Comparison of ENCODE assay signal across 14 cellular contexts in the genomic region with DNA sequence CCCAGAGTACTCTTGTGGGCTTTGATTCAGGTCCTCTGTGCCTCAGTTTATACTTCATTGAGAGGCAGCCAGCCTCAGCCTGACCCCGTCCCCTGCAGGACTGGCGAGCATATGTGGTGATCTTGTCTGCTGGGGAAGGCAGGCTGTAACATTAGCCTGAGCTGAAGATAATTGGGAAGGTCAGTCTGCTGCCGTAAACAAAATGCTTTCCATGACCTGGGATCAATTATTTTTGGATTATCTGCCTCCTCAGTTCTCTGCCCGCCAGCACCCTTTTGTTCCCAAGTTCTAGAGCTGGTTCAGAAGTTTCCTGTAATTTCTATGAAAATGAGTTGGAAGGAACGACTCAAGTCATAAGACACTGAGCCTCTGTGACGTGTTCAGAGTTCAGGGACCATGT. TPM values are rescaled to one million over a fixed set of nuclear protein-coding genes. Genes with fewer than 3 reads are reported as not detected.
DNase-seq lines count a peak whose midpoint lies in the region; ATAC-seq and TF ChIP-seq lines count a peak whose summit lies in the region.
"Had no signal": no experiment of that assay in that cellular context is flagged by ENCODE, and none has a peak within 500 bp of the region (broad histone marks: within the 10 kb centered on the region; RNA-seq: fewer than 3 reads in every experiment).

No MANE protein-coding gene starts in this region.

- no peaks in the 10 kb centered on the region for H3K9me3 Mint-ChIP-seq in activated naive CD4-positive, alpha-beta T cell treated with anti-CD3 and anti-CD28 coated beads, Interleukin-2, amount 50 U/mL, for 24 hours
- H3K9me3 Mint-ChIP-seq in activated CD4-positive, alpha-beta memory T cell treated with anti-CD3 and anti-CD28 coated beads for 36 hours, result no peaks in the 10 kb centered on the region
- H3K9me3 Mint-ChIP-seq in memory B cell (no peaks in the 10 kb centered on the region), type B pancreatic cell (no peaks in the 10 kb centered on the region)

- H3K4me1 Mint-ChIP-seq in activated naive CD4-positive, alpha-beta T cell treated with anti-CD3 and anti-CD28 coated beads, Interleukin-2, amount 50 U/mL, for 24 hours, result peaks cover 67% of the 10 kb centered on the region
- peaks cover 61% of the 10 kb centered on the region for H3K4me1 Mint-ChIP-seq in activated CD4-positive, alpha-beta memory T cell treated with anti-CD3 and anti-CD28 coated beads for 36 hours (ENCODE audit: low read depth)
- H3K4me1 Mint-ChIP-seq in memory B cell (peaks cover 41% of the 10 kb centered on the region), type B pancreatic cell (ENCODE audit: unreplicated experiment) (peaks cover 37% of the 10 kb centered on the region)

- peak overlapping the region; percentile 98 for H3K27ac Mint-ChIP-seq in activated naive CD4-positive, alpha-beta T cell treated with anti-CD3 and anti-CD28 coated beads, Interleukin-2, amount 50 U/mL, for 24 hours
- H3K27ac Mint-ChIP-seq in activated CD4-positive, alpha-beta memory T cell treated with anti-CD3 and anti-CD28 coated beads for 36 hours, result peak overlapping the region; percentile 99
- peak overlapping the region; percentile 75 for H3K27ac Mint-ChIP-seq in memory B cell
- H3K27ac Mint-ChIP-seq in type B pancreatic cell, result peak overlapping the region; percentile 44

- intact Hi-C loops in activated CD4-positive, alpha-beta memory T cell treated with anti-CD3 and anti-CD28 coated beads for 36 hours (cut with micrococcal nuclease), result no loop called here

- H3K27me3 Mint-ChIP-seq in activated naive CD4-positive, alpha-beta T cell treated with anti-CD3 and anti-CD28 coated beads, Interleukin-2, amount 50 U/mL, for 24 hours, result no peaks in the 10 kb centered on the region
- H3K27me3 Mint-ChIP-seq in activated CD4-positive, alpha-beta memory T cell treated with anti-CD3 and anti-CD28 coated beads for 36 hours, result no peaks in the 10 kb centered on the region
- H3K27me3 Mint-ChIP-seq in memory B cell (no peaks in the 10 kb centered on the region), type B pancreatic cell (no peaks in the 10 kb centered on the region)

- POLR2A ChIA-PET in activated CD4-positive, alpha-beta memory T cell treated with anti-CD3 and anti-CD28 coated beads for 36 hours (lab: Charles Lee), result interaction anchor here (0.7 to 0.8 kb wide), 2 partner anchors 9 to 42 kb away, joined by 3 read pairs; no protein-coding TSS in a partner anchor

- no peak for ATAC-seq in memory B cell (ENCODE audit: low read depth)

- no peak for DNase-seq in activated naive CD4-positive, alpha-beta T cell (lab: John Stamatoyannopoulos, UW)
- DNase-seq in activated CD4-positive, alpha-beta memory T cell treated with anti-CD3 and anti-CD28 coated beads for 36 hours, result no peak
- no peak for DNase-seq in memory B cell (ENCODE audit: low spot score in 2 of 2)
- no peak for DNase-seq in type B pancreatic cell (ENCODE audit: extremely low spot score, unreplicated experiment)
- DNase-seq in UCSD-AML1 (lab: John Stamatoyannopoulos, UW; ENCODE audit: unreplicated experiment), result no peak
- DNase-seq in DMS79 treated with DMSO at 0.1 percent for 48 hours (lab: John Stamatoyannopoulos, UW), result no peak
- no peak for DNase-seq in NCI-H1930 (lab: John Stamatoyannopoulos, UW)
- DNase-seq: AML-193; central memory CD4-positive, alpha-beta T cell; NCI-H1417 treated with DMSO at 0.1 percent for 48 hours; NCI-H526; posterior cingulate gyrus had no signal

- CTCF ChIA-PET in activated CD4-positive, alpha-beta memory T cell treated with anti-CD3 and anti-CD28 coated beads for 36 hours (lab: Charles Lee), result interaction anchor here (0.7 to 8.5 kb wide), 2 partner anchors 39 to 78 kb away, joined by 3 to 109 read pairs; a partner anchor contains a TSS

- TF ChIP-seq CTCF in type B pancreatic cell (conservative IDR thresholded peaks at IDR 0.05), result no peak

- peak overlapping the region; percentile 72 for H3K4me3 Mint-ChIP-seq in activated naive CD4-positive, alpha-beta T cell treated with anti-CD3 and anti-CD28 coated beads, Interleukin-2, amount 50 U/mL, for 24 hours
- H3K4me3 Mint-ChIP-seq in activated CD4-positive, alpha-beta memory T cell treated with anti-CD3 and anti-CD28 coated beads for 36 hours, result peak overlapping the region; percentile 92
- peak overlapping the region; percentile 21 for H3K4me3 Mint-ChIP-seq in memory B cell
- no peak overlapping the region for H3K4me3 Mint-ChIP-seq in type B pancreatic cell

- peaks cover 12% of the 10 kb centered on the region for H3K36me3 Mint-ChIP-seq in activated naive CD4-positive, alpha-beta T cell treated with anti-CD3 and anti-CD28 coated beads, Interleukin-2, amount 50 U/mL, for 24 hours
- H3K36me3 Mint-ChIP-seq in activated CD4-positive, alpha-beta memory T cell treated with anti-CD3 and anti-CD28 coated beads for 36 hours, result peaks cover 31% of the 10 kb centered on the region
- peaks cover 4% of the 10 kb centered on the region for H3K36me3 Mint-ChIP-seq in memory B cell
- H3K36me3 Mint-ChIP-seq in type B pancreatic cell, result no peaks in the 10 kb centered on the region

RNA-seq across cellular contexts. Expression of a gene that starts 4.5 kb away (rescaled TPM):
- total RNA-seq in activated CD4-positive, alpha-beta memory T cell treated with anti-CD3 and anti-CD28 coated beads for 36 hours, result 10 to 100 TPM; 41.6 to 43.2 TPM
- 10.5 and 12.9 TPM in 2 replicates for total RNA-seq in type B pancreatic cell (ENCODE audit: low replicate concordance)

RNA-seq across cellular contexts. Expression of a gene that starts 38.7 kb away (rescaled TPM):
- 1 to 10 TPM; 2.7 to 3.7 TPM for total RNA-seq in activated CD4-positive, alpha-beta memory T cell treated with anti-CD3 and anti-CD28 coated beads for 36 hours
- 0.80 and 0.83 TPM in 2 replicates for total RNA-seq in type B pancreatic cell (ENCODE audit: low replicate concordance)
- total RNA-seq: RPMI7951 had no signal

RNA-seq across cellular contexts. Expression of a gene that starts 50.0 kb away (rescaled TPM):
- 10 to 100 TPM; 41.9 to 44.8 TPM for total RNA-seq in activated CD4-positive, alpha-beta memory T cell treated with anti-CD3 and anti-CD28 coated beads for 36 hours
- total RNA-seq in type B pancreatic cell (ENCODE audit: low replicate concordance), result 36.9 and 51.7 TPM in 2 replicates

Comparison
In these comparisons a context has a peak if more than half of its experiments do, and no peak if none do; other contexts are left out.
1. H3K27ac Mint-ChIP-seq: peak in every context shown above with its lines; median percentile 99 in activated CD4-positive, alpha-beta memory T cell treated with anti-CD3 and anti-CD28 coated beads for 36 hours; 98 in activated naive CD4-positive, alpha-beta T cell treated with anti-CD3 and anti-CD28 coated beads, Interleukin-2, amount 50 U/mL, for 24 hours; 75 in memory B cell; 44 in type B pancreatic cell.